Comparison of ENCODE assay signal across 1 cellular context in the genomic region with DNA sequence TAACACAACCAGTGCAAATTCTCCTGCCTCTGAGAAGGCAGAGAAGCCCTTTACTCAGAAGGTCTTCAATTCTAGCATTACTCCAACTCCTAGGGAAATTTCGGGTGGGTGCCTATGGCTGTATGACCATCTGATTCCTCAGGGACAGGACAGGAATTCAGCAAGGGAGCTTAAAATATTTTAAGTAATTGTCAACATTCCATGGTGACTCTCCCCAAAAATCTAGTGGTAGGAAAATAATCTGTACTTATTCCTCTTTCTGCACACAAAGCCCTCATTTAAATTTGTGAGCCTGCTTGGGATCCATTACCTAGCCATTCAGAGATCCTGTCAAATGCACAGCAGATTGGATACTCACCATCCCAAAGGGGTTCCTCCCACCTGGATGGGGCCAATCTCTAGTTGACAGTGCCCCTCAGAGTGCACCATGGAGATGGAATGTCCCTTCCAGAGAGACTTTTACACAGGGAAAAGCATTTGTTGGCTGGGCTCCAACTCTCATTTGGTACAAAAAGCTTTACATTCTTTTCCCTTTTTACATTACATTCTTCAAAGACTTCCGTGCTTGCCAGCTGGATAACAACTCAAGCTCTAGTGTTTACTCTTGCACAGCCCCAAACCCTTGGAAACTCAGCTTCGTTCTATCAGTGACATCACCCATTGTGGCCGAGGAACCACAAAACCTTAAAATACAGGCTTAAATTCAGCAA.
TF ChIP-seq lines count a peak whose summit lies in the region.

No MANE protein-coding gene starts in this region.

TF ChIP-seq in HepG2, 621 proteins besides CTCF, POLR2A, EP300 and RAD21 (continued from another document):
- TF ChIP-seq, protein P1, sequence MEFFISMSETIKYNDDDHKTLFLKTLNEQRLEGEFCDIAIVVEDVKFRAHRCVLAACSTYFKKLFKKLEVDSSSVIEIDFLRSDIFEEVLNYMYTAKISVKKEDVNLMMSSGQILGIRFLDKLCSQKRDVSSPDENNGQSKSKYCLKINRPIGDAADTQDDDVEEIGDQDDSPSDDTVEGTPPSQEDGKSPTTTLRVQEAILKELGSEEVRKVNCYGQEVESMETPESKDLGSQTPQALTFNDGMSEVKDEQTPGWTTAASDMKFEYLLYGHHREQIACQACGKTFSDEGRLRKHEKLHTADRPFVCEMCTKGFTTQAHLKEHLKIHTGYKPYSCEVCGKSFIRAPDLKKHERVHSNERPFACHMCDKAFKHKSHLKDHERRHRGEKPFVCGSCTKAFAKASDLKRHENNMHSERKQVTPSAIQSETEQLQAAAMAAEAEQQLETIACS (CRISPR knock-in tag; IDR thresholded peaks at IDR 0.05): no peak
- TF ChIP-seq, protein P2, sequence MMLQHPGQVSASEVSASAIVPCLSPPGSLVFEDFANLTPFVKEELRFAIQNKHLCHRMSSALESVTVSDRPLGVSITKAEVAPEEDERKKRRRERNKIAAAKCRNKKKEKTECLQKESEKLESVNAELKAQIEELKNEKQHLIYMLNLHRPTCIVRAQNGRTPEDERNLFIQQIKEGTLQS (CRISPR knock-in tag; IDR thresholded peaks at IDR 0.05): 0 out of 2 replicates have a peak, but pooled peaks have one; percentile 8
- no peak for TF ChIP-seq CHD2 (IDR thresholded peaks at IDR 0.05; ENCODE audit: low read depth, low read length)
- TF ChIP-seq ZNF564 (CRISPR knock-in tag; IDR thresholded peaks at IDR 0.05): no peak
- TF ChIP-seq, protein P3, sequence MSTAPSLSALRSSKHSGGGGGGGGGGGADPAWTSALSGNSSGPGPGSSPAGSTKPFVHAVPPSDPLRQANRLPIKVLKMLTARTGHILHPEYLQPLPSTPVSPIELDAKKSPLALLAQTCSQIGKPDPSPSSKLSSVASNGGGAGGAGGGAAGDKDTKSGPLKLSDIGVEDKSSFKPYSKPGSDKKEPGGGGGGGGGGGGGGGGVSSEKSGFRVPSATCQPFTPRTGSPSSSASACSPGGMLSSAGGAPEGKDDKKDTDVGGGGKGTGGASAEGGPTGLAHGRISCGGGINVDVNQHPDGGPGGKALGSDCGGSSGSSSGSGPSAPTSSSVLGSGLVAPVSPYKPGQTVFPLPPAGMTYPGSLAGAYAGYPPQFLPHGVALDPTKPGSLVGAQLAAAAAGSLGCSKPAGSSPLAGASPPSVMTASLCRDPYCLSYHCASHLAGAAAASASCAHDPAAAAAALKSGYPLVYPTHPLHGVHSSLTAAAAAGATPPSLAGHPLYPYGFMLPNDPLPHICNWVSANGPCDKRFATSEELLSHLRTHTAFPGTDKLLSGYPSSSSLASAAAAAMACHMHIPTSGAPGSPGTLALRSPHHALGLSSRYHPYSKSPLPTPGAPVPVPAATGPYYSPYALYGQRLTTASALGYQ (CRISPR knock-in tag; IDR thresholded peaks at IDR 0.05): no peak
- TF ChIP-seq TCF7 (IDR thresholded peaks at IDR 0.05; ENCODE audit: low read depth): peak; percentile 74
- TF ChIP-seq, protein P4, sequence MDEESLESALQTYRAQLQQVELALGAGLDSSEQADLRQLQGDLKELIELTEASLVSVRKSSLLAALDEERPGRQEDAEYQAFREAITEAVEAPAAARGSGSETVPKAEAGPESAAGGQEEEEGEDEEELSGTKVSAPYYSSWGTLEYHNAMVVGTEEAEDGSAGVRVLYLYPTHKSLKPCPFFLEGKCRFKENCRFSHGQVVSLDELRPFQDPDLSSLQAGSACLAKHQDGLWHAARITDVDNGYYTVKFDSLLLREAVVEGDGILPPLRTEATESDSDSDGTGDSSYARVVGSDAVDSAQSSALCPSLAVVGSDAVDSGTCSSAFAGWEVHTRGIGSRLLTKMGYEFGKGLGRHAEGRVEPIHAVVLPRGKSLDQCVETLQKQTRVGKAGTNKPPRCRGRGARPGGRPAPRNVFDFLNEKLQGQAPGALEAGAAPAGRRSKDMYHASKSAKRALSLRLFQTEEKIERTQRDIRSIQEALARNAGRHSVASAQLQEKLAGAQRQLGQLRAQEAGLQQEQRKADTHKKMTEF (CRISPR knock-in tag; IDR thresholded peaks at IDR 0.05): peak; percentile 36; the same call in 1 of the 2 replicates
- TF ChIP-seq ZNF264 (CRISPR knock-in tag; IDR thresholded peaks at IDR 0.05): 0 out of 2 replicates have a peak, but pooled peaks have one; percentile 59
- TF ChIP-seq, protein P5, sequence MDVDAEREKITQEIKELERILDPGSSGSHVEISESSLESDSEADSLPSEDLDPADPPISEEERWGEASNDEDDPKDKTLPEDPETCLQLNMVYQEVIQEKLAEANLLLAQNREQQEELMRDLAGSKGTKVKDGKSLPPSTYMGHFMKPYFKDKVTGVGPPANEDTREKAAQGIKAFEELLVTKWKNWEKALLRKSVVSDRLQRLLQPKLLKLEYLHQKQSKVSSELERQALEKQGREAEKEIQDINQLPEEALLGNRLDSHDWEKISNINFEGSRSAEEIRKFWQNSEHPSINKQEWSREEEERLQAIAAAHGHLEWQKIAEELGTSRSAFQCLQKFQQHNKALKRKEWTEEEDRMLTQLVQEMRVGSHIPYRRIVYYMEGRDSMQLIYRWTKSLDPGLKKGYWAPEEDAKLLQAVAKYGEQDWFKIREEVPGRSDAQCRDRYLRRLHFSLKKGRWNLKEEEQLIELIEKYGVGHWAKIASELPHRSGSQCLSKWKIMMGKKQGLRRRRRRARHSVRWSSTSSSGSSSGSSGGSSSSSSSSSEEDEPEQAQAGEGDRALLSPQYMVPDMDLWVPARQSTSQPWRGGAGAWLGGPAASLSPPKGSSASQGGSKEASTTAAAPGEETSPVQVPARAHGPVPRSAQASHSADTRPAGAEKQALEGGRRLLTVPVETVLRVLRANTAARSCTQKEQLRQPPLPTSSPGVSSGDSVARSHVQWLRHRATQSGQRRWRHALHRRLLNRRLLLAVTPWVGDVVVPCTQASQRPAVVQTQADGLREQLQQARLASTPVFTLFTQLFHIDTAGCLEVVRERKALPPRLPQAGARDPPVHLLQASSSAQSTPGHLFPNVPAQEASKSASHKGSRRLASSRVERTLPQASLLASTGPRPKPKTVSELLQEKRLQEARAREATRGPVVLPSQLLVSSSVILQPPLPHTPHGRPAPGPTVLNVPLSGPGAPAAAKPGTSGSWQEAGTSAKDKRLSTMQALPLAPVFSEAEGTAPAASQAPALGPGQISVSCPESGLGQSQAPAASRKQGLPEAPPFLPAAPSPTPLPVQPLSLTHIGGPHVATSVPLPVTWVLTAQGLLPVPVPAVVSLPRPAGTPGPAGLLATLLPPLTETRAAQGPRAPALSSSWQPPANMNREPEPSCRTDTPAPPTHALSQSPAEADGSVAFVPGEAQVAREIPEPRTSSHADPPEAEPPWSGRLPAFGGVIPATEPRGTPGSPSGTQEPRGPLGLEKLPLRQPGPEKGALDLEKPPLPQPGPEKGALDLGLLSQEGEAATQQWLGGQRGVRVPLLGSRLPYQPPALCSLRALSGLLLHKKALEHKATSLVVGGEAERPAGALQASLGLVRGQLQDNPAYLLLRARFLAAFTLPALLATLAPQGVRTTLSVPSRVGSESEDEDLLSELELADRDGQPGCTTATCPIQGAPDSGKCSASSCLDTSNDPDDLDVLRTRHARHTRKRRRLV (CRISPR knock-in tag; IDR thresholded peaks at IDR 0.05): no peak
- TF ChIP-seq, protein P6, sequence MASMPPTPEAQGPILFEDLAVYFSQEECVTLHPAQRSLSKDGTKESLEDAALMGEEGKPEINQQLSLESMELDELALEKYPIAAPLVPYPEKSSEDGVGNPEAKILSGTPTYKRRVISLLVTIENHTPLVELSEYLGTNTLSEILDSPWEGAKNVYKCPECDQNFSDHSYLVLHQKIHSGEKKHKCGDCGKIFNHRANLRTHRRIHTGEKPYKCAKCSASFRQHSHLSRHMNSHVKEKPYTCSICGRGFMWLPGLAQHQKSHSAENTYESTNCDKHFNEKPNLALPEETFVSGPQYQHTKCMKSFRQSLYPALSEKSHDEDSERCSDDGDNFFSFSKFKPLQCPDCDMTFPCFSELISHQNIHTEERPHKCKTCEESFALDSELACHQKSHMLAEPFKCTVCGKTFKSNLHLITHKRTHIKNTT (CRISPR knock-in tag; IDR thresholded peaks at IDR 0.05): no peak
- no peak for TF ChIP-seq RFX5 (IDR thresholded peaks at IDR 0.05; ENCODE audit: low read depth, low read length)
- no peak for TF ChIP-seq NR2F1 (CRISPR knock-in tag; IDR thresholded peaks at IDR 0.05)
TF ChIP-seq in HepG2: peak in this region for 45.
